ENCODE assay signal across 9 cellular contexts in genomic region chr1:225467193-225468020, GRCh38. TPM values are rescaled to one million over a fixed set of nuclear protein-coding genes. Genes with fewer than 3 reads are reported as not detected.
DNase-seq lines count a peak whose midpoint lies in the region; ATAC-seq and TF ChIP-seq lines count a peak whose summit lies in the region.
"Had no signal": no experiment of that assay in that cellular context is flagged by ENCODE, and none has a peak within 500 bp of the region (broad histone marks: within the 10 kb centered on the region; RNA-seq: fewer than 3 reads in every experiment).

No MANE protein-coding gene starts in this region.

- no peak for TF ChIP-seq EP300 in SK-N-SH (IDR thresholded peaks at IDR 0.05; ENCODE audit: borderline replicate concordance in 1 of 2, low read depth in 1 of 2, low read length in 1 of 2)

- no peaks in the 10 kb centered on the region for H3F3A ChIP-seq in SK-N-SH (replicated peaks; ENCODE audit: insufficient read depth)

- no peaks in the 10 kb centered on the region for H4K20me1 ChIP-seq in SK-N-SH (ENCODE audit: insufficient read depth)

- no peak overlapping the region for H3K4me3 ChIP-seq in SK-N-SH (ENCODE audit: low read depth in 2 of 2, low read length in 1 of 2)
- H3K4me3 ChIP-seq in psoas muscle = peak overlapping the region; percentile 52
- H3K4me3 ChIP-seq in vagina = peak overlapping the region; percentile 30 to 42

- H3K4me3 Mint-ChIP-seq in activated CD4-positive, alpha-beta T cell treated with anti-CD3 and anti-CD28 coated beads for 36 hours = peak overlapping the region; percentile 85

- no peak for ATAC-seq in SK-N-SH treated with all-trans-retinoic acid at 6 μM for 48 hours
- peak; percentile 81 for ATAC-seq in HG03565 (IDR thresholded peaks at IDR 0.05; ENCODE audit: unreplicated experiment)
- peak; percentile 90 for ATAC-seq in activated CD4-positive, alpha-beta T cell treated with anti-CD3 and anti-CD28 coated beads for 36 hours
- ATAC-seq in psoas muscle = peak; percentile 23 to 69 (median 42)

- H3K27ac Mint-ChIP-seq in activated CD4-positive, alpha-beta T cell treated with anti-CD3 and anti-CD28 coated beads for 36 hours = peak overlapping the region; percentile 98

- no peaks in the 10 kb centered on the region for H3K27me3 ChIP-seq in SK-N-SH (ENCODE audit: insufficient read depth)
- H3K27me3 ChIP-seq in psoas muscle (ENCODE audit: insufficient read depth in 3 of 3, low read length in 2 of 3) = no peaks in the 10 kb centered on the region
- no peaks in the 10 kb centered on the region for H3K27me3 ChIP-seq in vagina

- H3K4me1 Mint-ChIP-seq in activated CD4-positive, alpha-beta T cell treated with anti-CD3 and anti-CD28 coated beads for 36 hours = peaks cover 25% of the 10 kb centered on the region

- WGBS in SK-N-SH (ENCODE audit: low lambda C conversion rate) = 79% methylated on average over 14 of the region's 26 CpGs
- 67 to 71% (median 69%) methylated on average over 24 to 26 of the region's 26 CpGs for WGBS in psoas muscle, 3 donors

- POLR2A ChIA-PET in SK-N-SH (lab: Yijun Ruan, JAX) = no interaction called here
- POLR2A ChIA-PET in activated CD4-positive, alpha-beta T cell treated with anti-CD3 and anti-CD28 coated beads for 36 hours (lab: Charles Lee) = interaction anchor here (0.6 to 2.9 kb wide), 7 partner anchors 12 to 728 kb away, joined by 3 to 31 read pairs (median 7); partner anchors contain the start of genes LBR and SRP9

- CTCF ChIA-PET in SK-N-SH (lab: Yijun Ruan, JAX) = interaction anchor here (1.9 to 2.2 kb wide), 2 partner anchors 13 to 520 kb away, joined by 7 to 11 read pairs; no protein-coding TSS in a partner anchor
- CTCF ChIA-PET in activated CD4-positive, alpha-beta T cell treated with anti-CD3 and anti-CD28 coated beads for 36 hours (lab: Charles Lee) = interaction anchor here (0.7 to 1.8 kb wide), 6 partner anchors 9 to 459 kb away, joined by 3 to 8 read pairs (median 4); partner anchors contain the start of gene SRP9

- no peaks in the 10 kb centered on the region for H3K79me2 ChIP-seq in SK-N-SH (ENCODE audit: insufficient read depth)

- intact Hi-C loops in activated CD4-positive, alpha-beta T cell treated with anti-CD3 and anti-CD28 coated beads for 36 hours (cut with DNase I, micrococcal nuclease) = loop anchor here (1.0 to 5.0 kb wide), 9 partner anchors 13 to 595 kb away; partner anchors contain the start of genes H3-3A (in 2 of the 2), LBR (in 2 of the 2), PYCR2 (in 1 of the 2) and SDE2 (in 1 of the 2)
- intact Hi-C loops in psoas muscle (cut with DNase I) (no loop called here), vagina (cut with DNase I) (no loop called here)

- no peak overlapping the region for H3K27ac ChIP-seq in SK-N-SH (ENCODE audit: low read depth in 2 of 2, low read length in 1 of 2)
- peak overlapping the region; percentile 60 for H3K27ac ChIP-seq in psoas muscle
- peak overlapping the region; percentile 58 for H3K27ac ChIP-seq in vagina
- H3K27ac ChIP-seq: 22Rv1 had no signal

- H3K9me3 ChIP-seq in SK-N-SH (no peaks in the 10 kb centered on the region), psoas muscle (no peaks in the 10 kb centered on the region), vagina (no peaks in the 10 kb centered on the region)

- no peaks in the 10 kb centered on the region for H3K27me3 Mint-ChIP-seq in activated CD4-positive, alpha-beta T cell treated with anti-CD3 and anti-CD28 coated beads for 36 hours

- TF ChIP-seq CTCF in SK-N-SH (IDR thresholded peaks at IDR 0.05) = no peak
- TF ChIP-seq CTCF in psoas muscle (IDR thresholded peaks at IDR 0.05) = no peak
- no peak for TF ChIP-seq CTCF in vagina (IDR thresholded peaks at IDR 0.05)

- TF ChIP-seq POLR2A in vagina (IDR thresholded peaks at IDR 0.05) = no peak

- no peak overlapping the region for H3K9ac ChIP-seq in SK-N-SH

- TF ChIP-seq RAD21 in SK-N-SH (IDR thresholded peaks at IDR 0.05; ENCODE audit: low read length) = no peak

- H3K36me3 ChIP-seq in SK-N-SH (replicated peaks in 1 of 2; ENCODE audit: control insufficient read depth in 1 of 2, insufficient read depth in 2 of 2, low read length in 1 of 2) = no peaks in the 10 kb centered on the region
- no peaks in the 10 kb centered on the region for H3K36me3 ChIP-seq in psoas muscle (ENCODE audit: insufficient read depth in 1 of 2, low read depth in 1 of 2)
- no peaks in the 10 kb centered on the region for H3K36me3 ChIP-seq in vagina

- H3K9me2 ChIP-seq in SK-N-SH = no peaks in the 10 kb centered on the region

- peaks cover 0 to 12% of the 10 kb centered on the region in 2 experiments; a peak in 3 of 4 replicates for H3K4me1 ChIP-seq in SK-N-SH (ENCODE audit: control insufficient read depth in 1 of 2, insufficient read depth in 2 of 2, low read depth in 1 of 2, low read length in 1 of 2)
- peaks cover 7% of the 10 kb centered on the region for H3K4me1 ChIP-seq in psoas muscle
- peaks cover 23% of the 10 kb centered on the region for H3K4me1 ChIP-seq in vagina

- H3K4me2 ChIP-seq in SK-N-SH = no peak overlapping the region

- H3K36me3 Mint-ChIP-seq in activated CD4-positive, alpha-beta T cell treated with anti-CD3 and anti-CD28 coated beads for 36 hours (ENCODE audit: low read depth) = no peaks in the 10 kb centered on the region

- H2AFZ ChIP-seq in SK-N-SH (ENCODE audit: low read depth) = peak overlapping the region; percentile 85; the same call in 1 of the 2 replicates

- no peaks in the 10 kb centered on the region for H3K9me3 Mint-ChIP-seq in activated CD4-positive, alpha-beta T cell treated with anti-CD3 and anti-CD28 coated beads for 36 hours (ENCODE audit: low read depth)

- DNase-seq in SK-N-SH (no peak), psoas muscle (peak; percentile 56 to 82), vagina (ENCODE audit: extremely low spot score in 2 of 2) (no peak), NCI-H2107 (lab: John Stamatoyannopoulos, UW) (no peak)
- peak; percentile 90 for DNase-seq in activated CD4-positive, alpha-beta T cell treated with anti-CD3 and anti-CD28 coated beads for 36 hours
- DNase-seq in effector CD8-positive, alpha-beta T cell (lab: John Stamatoyannopoulos, UW) = peak; percentile 60

TF ChIP-seq in SK-N-SH, 30 proteins besides CTCF, POLR2A, EP300 and RAD21 (continues in another document):
- no peak for TF ChIP-seq RXRA (IDR thresholded peaks at IDR 0.05; ENCODE audit: borderline replicate concordance, low read depth)
- TF ChIP-seq MXI1 (IDR thresholded peaks at IDR 0.05; ENCODE audit: low read depth, low read length) = no peak
- TF ChIP-seq TCF12 (IDR thresholded peaks at IDR 0.05) = no peak
- no peak for TF ChIP-seq USF2 (IDR thresholded peaks at IDR 0.05; ENCODE audit: borderline replicate concordance, low read depth, low read length)
- TF ChIP-seq PBX3 (IDR thresholded peaks at IDR 0.05) = no peak

TF ChIP-seq in SK-N-SH treated with all-trans-retinoic acid at 6 μM for 48 hours, 23 proteins besides CTCF, POLR2A, EP300 and RAD21:
- no peak for TF ChIP-seq ARNTL (CRISPR knock-in tag; IDR thresholded peaks at IDR 0.05; ENCODE audit: borderline replicate concordance, low read depth)
- no peak for TF ChIP-seq ZNF70 (CRISPR knock-in tag; IDR thresholded peaks at IDR 0.05)
- TF ChIP-seq ZC3H10 (CRISPR knock-in tag; IDR thresholded peaks at IDR 0.05) = no peak
- no peak for TF ChIP-seq BACH2 (CRISPR knock-in tag; IDR thresholded peaks at IDR 0.05; ENCODE audit: borderline replicate concordance)
- no peak for TF ChIP-seq GLIS3 (CRISPR knock-in tag; IDR thresholded peaks at IDR 0.05)
- no peak for TF ChIP-seq SNAI2 (CRISPR knock-in tag; IDR thresholded peaks at IDR 0.05)
- no peak for TF ChIP-seq ZFP30 (CRISPR knock-in tag; IDR thresholded peaks at IDR 0.05)
- no peak for TF ChIP-seq ZNF565 (CRISPR knock-in tag; conservative IDR thresholded peaks at IDR 0.05; ENCODE audit: low read depth)
- no peak for TF ChIP-seq CSRNP3 (CRISPR knock-in tag; IDR thresholded peaks at IDR 0.05)
- no peak for TF ChIP-seq ZFP3 (CRISPR knock-in tag; IDR thresholded peaks at IDR 0.05)
- no peak for TF ChIP-seq ISL1 (CRISPR knock-in tag; IDR thresholded peaks at IDR 0.05)
- no peak for TF ChIP-seq OSR1 (CRISPR knock-in tag; IDR thresholded peaks at IDR 0.05)
- no peak for TF ChIP-seq ESRRG (CRISPR knock-in tag; IDR thresholded peaks at IDR 0.05)
- no peak for TF ChIP-seq POU6F1 (CRISPR knock-in tag; IDR thresholded peaks at IDR 0.05; ENCODE audit: borderline replicate concordance, low read depth)

RNA-seq across cellular contexts. Expression of gene LBR, which starts 39.6 kb away (rescaled TPM):
- 10.6 and 11.7 TPM in 2 replicates for polyA plus RNA-seq in SK-N-SH (2012; rRNA removed)
- polyA plus RNA-seq in SK-N-SH (2012; cell fraction: cytosol; rRNA removed) = 10.0 and 10.7 TPM in 2 replicates
- 19.0 and 22.4 TPM in 2 replicates for polyA plus RNA-seq in SK-N-SH (2012; cell fraction: nucleus; rRNA removed)
- 100 to 1,000 TPM; 136 to 194 TPM for total RNA-seq in activated CD4-positive, alpha-beta T cell treated with anti-CD3 and anti-CD28 coated beads for 36 hours
- total RNA-seq in psoas muscle = 10 to 100 TPM; 11.6 to 22.8 (median 15.8) TPM
- polyA plus RNA-seq in psoas muscle = 10 to 100 TPM in 2 of 3 donors, 1 to 10 TPM in 1; 6.8 to 15.6 (median 10.6) TPM
- total RNA-seq in vagina = 41.5 TPM

Comparison
In these comparisons a context has a peak if more than half of its experiments do, and no peak if none do; other contexts are left out.
1. DNase-seq: peak in activated CD4-positive, alpha-beta T cell treated with anti-CD3 and anti-CD28 coated beads for 36 hours (single experiment), effector CD8-positive, alpha-beta T cell (single experiment) and psoas muscle (2 of 2); none in SK-N-SH (single experiment), vagina (0 of 2) and NCI-H2107 (single experiment).
2. H3K27ac ChIP-seq: peak in psoas muscle (single experiment) and vagina (single experiment); none in SK-N-SH (0 of 2).
3. H3K4me3 ChIP-seq: peak in psoas muscle (single experiment) and vagina (2 of 2); none in SK-N-SH (0 of 2).
4. intact Hi-C loops: an anchor here in activated CD4-positive, alpha-beta T cell treated with anti-CD3 and anti-CD28 coated beads for 36 hours (1.0 to 5.0 kb wide); none called in psoas muscle and vagina.